Comparison of ENCODE assay signal across 18 cellular contexts in the genomic region with DNA sequence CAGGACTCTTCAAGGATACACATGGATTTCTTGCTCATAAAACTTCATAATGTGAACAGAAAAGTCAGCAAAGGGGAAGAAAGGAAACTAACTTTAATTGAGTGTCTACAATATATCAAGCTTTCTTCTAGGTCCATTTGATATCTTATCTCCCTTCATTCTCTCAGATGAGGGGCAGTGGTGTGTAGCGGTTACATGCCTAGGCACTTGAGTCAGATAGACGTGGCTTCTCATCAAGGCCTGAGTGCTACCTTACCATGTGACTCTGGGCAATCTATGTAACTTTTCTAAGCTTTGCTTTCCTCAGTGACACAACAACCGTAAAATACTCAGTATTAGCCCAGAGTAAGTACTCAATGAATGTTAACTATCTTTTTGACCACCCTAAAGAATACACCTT.
"Had no signal": no experiment of that assay in that cellular context is flagged by ENCODE, and none has a peak within 500 bp of the region (broad histone marks: within the 10 kb centered on the region; RNA-seq: fewer than 3 reads in every experiment).

No MANE protein-coding gene starts in this region.

- H3K9me3 Mint-ChIP-seq: memory B cell, mesothelial cell of epicardium, nephron progenitor cell had no signal

- H3K27me3 ChIP-seq: colonic mucosa, esophagus squamous epithelium, foreskin keratinocyte, tibial artery, upper lobe of left lung, uterus had no signal

- ATAC-seq: foreskin keratinocyte, left lobe of liver, lower lobe of right lung, psoas muscle had no signal

- H3K27ac ChIP-seq: colonic mucosa, esophagus squamous epithelium, foreskin keratinocyte, lower lobe of right lung, psoas muscle, upper lobe of left lung, uterus had no signal

- H3K36me3 ChIP-seq: colonic mucosa, esophagus squamous epithelium, lower lobe of right lung, tibial artery, upper lobe of left lung, uterus had no signal

- H3K4me1 ChIP-seq: colonic mucosa, foreskin keratinocyte, uterus had no signal

- H3K4me2 ChIP-seq: smooth muscle cell had no signal

- H3K36me3 Mint-ChIP-seq: memory B cell, mesothelial cell of epicardium had no signal

- H3K9me3 ChIP-seq: colonic mucosa, esophagus squamous epithelium, lower lobe of right lung, psoas muscle, tibial artery, upper lobe of left lung, uterus had no signal

- H3K27ac Mint-ChIP-seq: memory B cell, mesothelial cell of epicardium, nephron progenitor cell had no signal

- DNase-seq: colonic mucosa; dermis blood vessel endothelial cell; esophagus squamous epithelium; foreskin keratinocyte; head of caudate nucleus; hippocampal formation; lower lobe of right lung; nephron progenitor cell; psoas muscle; stimulated activated CD4-positive, alpha-beta T cell treated with anti-CD3 and anti-CD28 coated beads, Interleukin-2, amount 100 ng/mL, for 48 hours; stimulated activated naive CD4-positive, alpha-beta T cell treated with Interleukin-2 at 50 U/mL for 16 hours; tibial artery; upper lobe of left lung; uterus had no signal

- H3K4me3 ChIP-seq: colonic mucosa, esophagus squamous epithelium, lower lobe of right lung, psoas muscle, smooth muscle cell, tibial artery, upper lobe of left lung, uterus had no signal

- H3K4me3 Mint-ChIP-seq: memory B cell, mesothelial cell of epicardium, nephron progenitor cell had no signal
